Comparison of ENCODE assay signal across 1 cellular context in genomic region chr2:61017556-61018318, GRCh38.
TF ChIP-seq lines count a peak whose summit lies in the region.

Gene PEX13 (plus strand): TSS chr2:61017720. CDS start chr2:61017760, 40 bp downstream.
Gene PUS10 (minus strand): TSS chr2:61018255. CDS start chr2:61011890, 6,365 bp downstream.

TF ChIP-seq in SK-N-SH, 30 proteins besides CTCF, POLR2A, EP300 and RAD21 (continued from another document):
- TF ChIP-seq MAX (IDR thresholded peaks at IDR 0.05; ENCODE audit: low read depth), result no peak; the same call in none of the 2 replicates
- peak; percentile 34; the same call in 1 of the 2 replicates for TF ChIP-seq REST (IDR thresholded peaks at IDR 0.05; ENCODE audit: low read depth, low read length)
- TF ChIP-seq FOXM1 (IDR thresholded peaks at IDR 0.05; ENCODE audit: low read depth), result no peak
- TF ChIP-seq GATA2 (CRISPR knock-in tag; IDR thresholded peaks at IDR 0.05), result no peak
- no peak for TF ChIP-seq MXI1 (IDR thresholded peaks at IDR 0.05; ENCODE audit: low read depth, low read length)
- TF ChIP-seq NFIC (IDR thresholded peaks at IDR 0.05; ENCODE audit: borderline replicate concordance), result no peak
- TF ChIP-seq RCOR1 (IDR thresholded peaks at IDR 0.05; ENCODE audit: low read length), result no peak
- no peak for TF ChIP-seq USF1 (IDR thresholded peaks at IDR 0.05; ENCODE audit: borderline replicate concordance, low read depth)
- TF ChIP-seq GABPA (IDR thresholded peaks at IDR 0.05; ENCODE audit: low read depth), result no peak
- no peak for TF ChIP-seq MEF2A (IDR thresholded peaks at IDR 0.05; ENCODE audit: borderline replicate concordance, low read depth)
- TF ChIP-seq POLR2AphosphoS5 (IDR thresholded peaks at IDR 0.05; ENCODE audit: low read depth, low read length), result peak; percentile 42; the same call in 1 of the 2 replicates
- no peak for TF ChIP-seq TEAD4 (IDR thresholded peaks at IDR 0.05; ENCODE audit: borderline replicate concordance, insufficient read depth)
- no peak for TF ChIP-seq NRF1 (IDR thresholded peaks at IDR 0.05; ENCODE audit: low read depth, low read length)
- no peak for TF ChIP-seq USF2 (IDR thresholded peaks at IDR 0.05; ENCODE audit: borderline replicate concordance, low read depth, low read length)
- TF ChIP-seq FOXJ3 (CRISPR knock-in tag; IDR thresholded peaks at IDR 0.05), result no peak
- TF ChIP-seq RFX5 (IDR thresholded peaks at IDR 0.05; ENCODE audit: low read length), result no peak
- TF ChIP-seq IRF3 (IDR thresholded peaks at IDR 0.05; ENCODE audit: low read depth, low read length), result no peak
- 0 out of 2 replicates have a peak, but pooled peaks have one; percentile 5 for TF ChIP-seq SIN3A (IDR thresholded peaks at IDR 0.05; ENCODE audit: borderline replicate concordance, low read depth, low read length)
- no peak for TF ChIP-seq RXRA (IDR thresholded peaks at IDR 0.05; ENCODE audit: borderline replicate concordance, low read depth)
- TF ChIP-seq TAF1 (IDR thresholded peaks at IDR 0.05; ENCODE audit: borderline replicate concordance, low read depth, low read length), result peak; percentile 66; the same call in 1 of the 2 replicates
